9 cellular contexts compared by ENCODE assay signal in the genomic region with DNA sequence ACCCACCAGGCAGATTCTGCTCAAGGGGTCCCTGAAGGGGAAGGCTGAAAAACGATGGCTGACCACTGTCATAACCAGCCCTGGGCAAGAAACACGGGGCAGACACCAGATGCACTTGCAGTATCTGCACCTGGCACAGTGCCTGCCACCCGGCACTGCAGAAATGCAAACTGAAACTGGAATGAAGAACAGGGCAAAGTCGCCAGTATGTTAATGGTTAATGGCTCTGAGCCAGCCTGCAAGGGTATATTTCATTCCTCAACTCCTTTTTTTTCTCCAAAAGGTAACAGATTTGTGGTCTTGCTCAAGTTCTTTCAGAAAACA. TPM values are rescaled to one million over a fixed set of nuclear protein-coding genes. Genes with fewer than 3 reads are reported as not detected.
DNase-seq lines count a peak whose midpoint lies in the region; ATAC-seq, FAIRE-seq and TF ChIP-seq lines count a peak whose summit lies in the region.
"Had no signal": no experiment of that assay in that cellular context is flagged by ENCODE, and none has a peak within 500 bp of the region (broad histone marks: within the 10 kb centered on the region; RNA-seq: fewer than 3 reads in every experiment).

No MANE protein-coding gene starts in this region.

- H3K4me3 ChIP-seq in mammary epithelial cell (replicated peaks in 1 of 3; ENCODE audit: insufficient read depth in 1 of 3, low read depth in 2 of 3, low read length in 3 of 3) (peak overlapping the region in 1 of 3 experiments; percentile 14), small intestine (ENCODE audit: low read depth in 1 of 2, low read length in 2 of 2) (peak overlapping the region in 1 of 2 donors; percentile 14)
- H3K4me3 ChIP-seq: neural progenitor cell had no signal

- FAIRE-seq in small intestine (lab: Jason Lieb, UNC), result no peak

- peaks cover 11% of the 10 kb centered on the region for H3K4me1 Mint-ChIP-seq in activated CD4-positive, alpha-beta T cell treated with anti-CD3 and anti-CD28 coated beads for 36 hours
- H3K4me1 Mint-ChIP-seq: neural progenitor cell had no signal

- dilution Hi-C loops in mammary epithelial cell (cut with HindIII; ENCODE audit: low sequenced_read_pairs), result no loop called here

- H3K27me3 ChIP-seq in mammary epithelial cell (ENCODE audit: insufficient read depth, low read length) (no peaks in the 10 kb centered on the region), small intestine (ENCODE audit: control insufficient read depth in 2 of 2, insufficient read depth in 2 of 2, low read length in 2 of 2) (no peaks in the 10 kb centered on the region)
- H3K27me3 ChIP-seq: neural progenitor cell had no signal

- no peaks in the 10 kb centered on the region for H3K9me3 Mint-ChIP-seq in activated CD4-positive, alpha-beta T cell treated with anti-CD3 and anti-CD28 coated beads for 36 hours (ENCODE audit: low read depth)
- H3K9me3 Mint-ChIP-seq: neural progenitor cell had no signal

- in situ Hi-C loops in mammary epithelial cell (cut with MboI; ENCODE audit: low sequenced_read_pairs in 2 of 2), result no loop called here
- in situ Hi-C loops in GM13977 (cut with MboI; ENCODE audit: low pct_unique_long_range_greater_than_20kb, low sequenced_read_pairs, unreplicated experiment), result no loop called here

- DNase-seq in NCI-H1105 (lab: John Stamatoyannopoulos, UW), result peak; percentile 52
- DNase-seq in mammary epithelial cell, result no peak
- DNase-seq in small intestine, result peak; percentile 93
- DNase-seq in GM13977 (ENCODE audit: low spot score), result no peak
- DNase-seq in mucosa of gallbladder (ENCODE audit: low spot score), result no peak
- no peak for DNase-seq in activated CD4-positive, alpha-beta T cell treated with anti-CD3 and anti-CD28 coated beads for 36 hours
- DNase-seq: GF-D8 had no signal

- H3K79me2 ChIP-seq in mammary epithelial cell (ENCODE audit: insufficient read depth, low read length), result no peaks in the 10 kb centered on the region

- H3K27ac Mint-ChIP-seq in activated CD4-positive, alpha-beta T cell treated with anti-CD3 and anti-CD28 coated beads for 36 hours, result no peak overlapping the region
- H3K27ac Mint-ChIP-seq: neural progenitor cell had no signal

- H3K4me1 ChIP-seq in mammary epithelial cell (ENCODE audit: insufficient read depth, low read length) (peaks cover 10% of the 10 kb centered on the region), small intestine (ENCODE audit: control insufficient read depth in 2 of 2, insufficient read depth in 1 of 2, low read depth in 1 of 2, low read length in 1 of 2) (peaks cover 14 to 25% of the 10 kb centered on the region in 2 donors)
- H3K4me1 ChIP-seq: neural progenitor cell had no signal

- H3K9ac ChIP-seq in mammary epithelial cell (ENCODE audit: insufficient read depth, low read length), result no peak overlapping the region
- H3K9ac ChIP-seq: neural progenitor cell had no signal

- CTCF ChIA-PET in mammary epithelial cell (lab: Charles Lee; ENCODE audit: low non-redundant PET), result no interaction called here
- CTCF ChIA-PET in activated CD4-positive, alpha-beta T cell treated with anti-CD3 and anti-CD28 coated beads for 36 hours (lab: Charles Lee), result no interaction called here

- H2AFZ ChIP-seq in mammary epithelial cell (ENCODE audit: low read depth, low read length), result peak overlapping the region; percentile 27
- H2AFZ ChIP-seq: neural progenitor cell had no signal

- intact Hi-C loops in mammary epithelial cell (cut with micrococcal nuclease), result no loop called here
- intact Hi-C loops in activated CD4-positive, alpha-beta T cell treated with anti-CD3 and anti-CD28 coated beads for 36 hours (cut with DNase I, micrococcal nuclease), result no loop called here

- POLR2A ChIA-PET in activated CD4-positive, alpha-beta T cell treated with anti-CD3 and anti-CD28 coated beads for 36 hours (lab: Charles Lee), result no interaction called here

- ATAC-seq in GM19025 (IDR thresholded peaks at IDR 0.05; ENCODE audit: low read depth, unreplicated experiment), result peak; percentile 75
- no peak for ATAC-seq in activated CD4-positive, alpha-beta T cell treated with anti-CD3 and anti-CD28 coated beads for 36 hours

- no peak for TF ChIP-seq CTCF in mammary epithelial cell (conservative IDR thresholded peaks at IDR 0.05 in 1 of 2, IDR thresholded peaks at IDR 0.05 in 1 of 2; ENCODE audit: extremely low read depth in 1 of 2, insufficient read depth in 1 of 2, low read depth in 1 of 2, low read length in 2 of 2)
- TF ChIP-seq CTCF in GM13977 (IDR thresholded peaks at IDR 0.05; ENCODE audit: extremely low read depth, insufficient read depth, missing control alignments), result no peak

- peak overlapping the region; percentile 67 for H3K4me2 ChIP-seq in mammary epithelial cell (ENCODE audit: insufficient read depth, low read depth, low read length)
- H3K4me2 ChIP-seq: neural progenitor cell had no signal

- no TSS peak for BruUV-seq in mammary epithelial cell (replicated peaks; lab: Mats Ljungman, UMichigan)

- H3K36me3 Mint-ChIP-seq in activated CD4-positive, alpha-beta T cell treated with anti-CD3 and anti-CD28 coated beads for 36 hours (ENCODE audit: low read depth), result peaks cover 34% of the 10 kb centered on the region

- no peak overlapping the region for H3K4me3 Mint-ChIP-seq in activated CD4-positive, alpha-beta T cell treated with anti-CD3 and anti-CD28 coated beads for 36 hours
- H3K4me3 Mint-ChIP-seq: neural progenitor cell had no signal

- no peaks in the 10 kb centered on the region for H4K20me1 ChIP-seq in mammary epithelial cell (ENCODE audit: insufficient read depth, low read length)

- H3K27ac ChIP-seq in mammary epithelial cell (ENCODE audit: insufficient read depth, low read depth, low read length), result no peak overlapping the region
- peak overlapping the region in 1 of 2 donors; percentile 78 for H3K27ac ChIP-seq in small intestine (ENCODE audit: low read depth in 1 of 2, low read length in 1 of 2)
- H3K27ac ChIP-seq: neural progenitor cell had no signal

- no peaks in the 10 kb centered on the region for H3K9me3 ChIP-seq in mammary epithelial cell (replicated peaks; ENCODE audit: insufficient read depth, low read length)
- no peaks in the 10 kb centered on the region for H3K9me3 ChIP-seq in small intestine (ENCODE audit: control insufficient read depth, low read depth)

- H3K36me3 ChIP-seq in mammary epithelial cell (ENCODE audit: insufficient read depth, low read length) (peaks cover 8% of the 10 kb centered on the region), small intestine (ENCODE audit: control insufficient read depth in 2 of 2, insufficient read depth in 2 of 2, low read length in 2 of 2) (peaks cover 1 to 2% of the 10 kb centered on the region in 2 donors)
- H3K36me3 ChIP-seq: neural progenitor cell had no signal

- no peaks in the 10 kb centered on the region for H3K27me3 Mint-ChIP-seq in activated CD4-positive, alpha-beta T cell treated with anti-CD3 and anti-CD28 coated beads for 36 hours

- 0% methylated on average over 4 of the region's 4 CpGs for WGBS in mammary epithelial cell (ENCODE audit: low coverage, missing lambda C conversion rate)
- WGBS in small intestine, 3 donors, result 16 to 34% (median 29%) methylated on average over 4 of the region's 4 CpGs

RNA-seq across cellular contexts. Expression of a gene that starts 31.6 kb away (rescaled TPM):
- total RNA-seq in mammary epithelial cell (10 to 100 TPM; 36.0 to 84.7 TPM), mucosa of gallbladder (109 TPM)
- polyA plus RNA-seq in mammary epithelial cell (70.4 TPM), small intestine (10 to 100 TPM; 42.9 to 77.3 (median 64.6) TPM)
- 31.1 TPM for polyA minus RNA-seq in mammary epithelial cell
- total RNA-seq in activated CD4-positive, alpha-beta T cell treated with anti-CD3 and anti-CD28 coated beads for 36 hours, result 100 to 1,000 TPM in 1 of 2 experiments, 10 to 100 TPM in 1; 93.6 to 136 TPM

Comparison
In these comparisons a context has a peak if more than half of its experiments do, and no peak if none do; other contexts are left out.
1. DNase-seq: peak in NCI-H1105 (single experiment) and small intestine (single experiment); none in mammary epithelial cell (single experiment), GM13977 (single experiment), mucosa of gallbladder (single experiment) and activated CD4-positive, alpha-beta T cell treated with anti-CD3 and anti-CD28 coated beads for 36 hours (single experiment).